In genomic region chr3:39153977-39154299, GRCh38 we compare ENCODE assay signal across 7 cellular contexts. TPM values are rescaled to one million over a fixed set of nuclear protein-coding genes. Genes with fewer than 3 reads are reported as not detected.
DNase-seq lines count a peak whose midpoint lies in the region; ATAC-seq, FAIRE-seq and TF ChIP-seq lines count a peak whose summit lies in the region.

No MANE protein-coding gene starts in this region.

- H3K4me3 Mint-ChIP-seq in activated naive CD8-positive, alpha-beta T cell treated with anti-CD3 and anti-CD28 coated beads, Interleukin-2, amount 10 ng/mL, durations not matched to agents 7 days and 5 days = peak overlapping the region; percentile 71
- H3K4me3 Mint-ChIP-seq in immature natural killer cell = peak overlapping the region; percentile 61 to 80 (median 71)

- intact Hi-C loops in stomach (cut with DNase I; ENCODE audit: low total_unique reads) = no loop called here

- H3K4me3 ChIP-seq in HL-60 (replicated peaks; ENCODE audit: insufficient read depth, low read length) (peak overlapping the region; percentile 68), stomach (peak overlapping the region; percentile 70 to 100 (median 85))

- H3K4me1 Mint-ChIP-seq in activated naive CD8-positive, alpha-beta T cell treated with anti-CD3 and anti-CD28 coated beads, Interleukin-2, amount 10 ng/mL, durations not matched to agents 7 days and 5 days = peaks cover 49% of the 10 kb centered on the region
- H3K4me1 Mint-ChIP-seq in immature natural killer cell = peaks cover 39 to 42% of the 10 kb centered on the region in 2 donors

- no peak for ATAC-seq in activated naive CD8-positive, alpha-beta T cell treated with anti-CD3 and anti-CD28 coated beads, Interleukin-2, amount 10 ng/mL, durations not matched to agents 7 days and 5 days (ENCODE audit: low read depth)
- no peak for ATAC-seq in GM18511 (IDR thresholded peaks at IDR 0.05; ENCODE audit: unreplicated experiment)

- no peak for FAIRE-seq in GM19239 (lab: Jason Lieb, UNC)

- TF ChIP-seq CTCF in HL-60 (IDR thresholded peaks at IDR 0.05; ENCODE audit: insufficient read depth, low read length) = no peak
- no peak for TF ChIP-seq CTCF in stomach (IDR thresholded peaks at IDR 0.05)

- peaks cover 8% of the 10 kb centered on the region for H3K36me3 Mint-ChIP-seq in activated naive CD8-positive, alpha-beta T cell treated with anti-CD3 and anti-CD28 coated beads, Interleukin-2, amount 10 ng/mL, durations not matched to agents 7 days and 5 days
- H3K36me3 Mint-ChIP-seq in immature natural killer cell = no peaks in the 10 kb centered on the region

- 17 to 33% (median 20%) methylated on average over 9 of the region's 9 CpGs for WGBS in stomach, 5 donors

- H3K36me3 ChIP-seq in stomach = no peaks in the 10 kb centered on the region

- no peak for TF ChIP-seq EP300 in stomach (IDR thresholded peaks at IDR 0.05)

- POLR2A ChIA-PET in activated naive CD8-positive, alpha-beta T cell treated with anti-CD3 and anti-CD28 coated beads, Interleukin-2, amount 10 ng/mL, durations not matched to agents 7 days and 5 days (lab: Charles Lee) = no interaction called here

- no peak for TF ChIP-seq POLR2A in stomach (IDR thresholded peaks at IDR 0.05)

- H3K27ac ChIP-seq in HL-60 (replicated peaks) (0 out of 2 replicates have a peak overlapping the region, but pooled peaks have one; percentile 43), stomach (peak overlapping the region; percentile 98 to 100 (median 99))

- no peaks in the 10 kb centered on the region for H3K27me3 ChIP-seq in HL-60 (ENCODE audit: insufficient read depth, poor library complexity, severe bottlenecking)
- H3K27me3 ChIP-seq in stomach = no peaks in the 10 kb centered on the region

- peaks cover 44 to 62% (median 56%) of the 10 kb centered on the region in 4 donors for H3K4me1 ChIP-seq in stomach

- DNase-seq in HL-60 (ENCODE audit: low read depth in 1 of 2, low spot score in 1 of 2) (no peak), immature natural killer cell (no peak), stomach (no peak), GM19239 (ENCODE audit: insufficient read length, low spot score) (no peak)
- DNase-seq in activated naive CD8-positive, alpha-beta T cell treated with anti-CD3 and anti-CD28 coated beads, Interleukin-2, amount 10 ng/mL, durations not matched to agents 7 days and 5 days = no peak
- no peak for DNase-seq in stimulated activated CD4-positive, alpha-beta T cell treated with anti-CD3 and anti-CD28 coated beads, Interleukin-2, amount 100 ng/mL, for 48 hours

- peak overlapping the region; percentile 35 for H3K27ac Mint-ChIP-seq in activated naive CD8-positive, alpha-beta T cell treated with anti-CD3 and anti-CD28 coated beads, Interleukin-2, amount 10 ng/mL, durations not matched to agents 7 days and 5 days
- H3K27ac Mint-ChIP-seq in immature natural killer cell = peak overlapping the region; percentile 62 to 92 (median 86)

- peaks cover 7% of the 10 kb centered on the region for H3K27me3 Mint-ChIP-seq in activated naive CD8-positive, alpha-beta T cell treated with anti-CD3 and anti-CD28 coated beads, Interleukin-2, amount 10 ng/mL, durations not matched to agents 7 days and 5 days
- H3K27me3 Mint-ChIP-seq in immature natural killer cell (ENCODE audit: low read depth in 3 of 3) = peaks cover 28 to 48% (median 29%) of the 10 kb centered on the region in 3 donors

- H3K9me3 ChIP-seq in stomach = no peaks in the 10 kb centered on the region

- no peaks in the 10 kb centered on the region for H3K9me3 Mint-ChIP-seq in activated naive CD8-positive, alpha-beta T cell treated with anti-CD3 and anti-CD28 coated beads, Interleukin-2, amount 10 ng/mL, durations not matched to agents 7 days and 5 days
- H3K9me3 Mint-ChIP-seq in immature natural killer cell = no peaks in the 10 kb centered on the region

RNA-seq across cellular contexts. Expression of gene CSRNP1, which starts 0.5 kb away (rescaled TPM):
- 10 to 100 TPM; 15.8 to 16.5 TPM for total RNA-seq in activated naive CD8-positive, alpha-beta T cell treated with anti-CD3 and anti-CD28 coated beads, Interleukin-2, amount 10 ng/mL, durations not matched to agents 7 days and 5 days
- polyA plus RNA-seq in immature natural killer cell = 10 to 100 TPM; 42.1 to 46.6 (median 43.4) TPM
- 10 to 100 TPM; 20.4 to 62.3 (median 35.3) TPM for total RNA-seq in stomach
- polyA plus RNA-seq in stomach = 10 to 100 TPM; 16.8 to 18.0 (median 17.8) TPM

RNA-seq across cellular contexts. Expression of gene XIRP1, which starts 38.5 kb away (rescaled TPM):
- not detected for total RNA-seq in activated naive CD8-positive, alpha-beta T cell treated with anti-CD3 and anti-CD28 coated beads, Interleukin-2, amount 10 ng/mL, durations not matched to agents 7 days and 5 days
- polyA plus RNA-seq in immature natural killer cell = under 1 TPM in 2 of 3 donors, not detected in 1; 0.03 to 0.27 TPM
- total RNA-seq in stomach = under 1 TPM in 2 of 5 donors, not detected in 3; under 0.01 to 0.18 TPM
- 1 to 10 TPM in 1 of 3 donors, under 1 TPM in 2; 0.08 to 1.1 (median 0.56) TPM for polyA plus RNA-seq in stomach

RNA-seq across cellular contexts. Expression of gene TTC21A, which starts 46.5 kb away (rescaled TPM):
- 1 to 10 TPM; 2.7 to 4.5 TPM for total RNA-seq in activated naive CD8-positive, alpha-beta T cell treated with anti-CD3 and anti-CD28 coated beads, Interleukin-2, amount 10 ng/mL, durations not matched to agents 7 days and 5 days
- polyA plus RNA-seq in immature natural killer cell (under 1 TPM in 2 of 3 donors, not detected in 1; 0.39 to 0.45 TPM), stomach (10 to 100 TPM in 1 of 3 donors, 1 to 10 TPM in 2; 5.1 to 17.7 (median 7.5) TPM)
- 10 to 100 TPM in 1 of 5 donors, 1 to 10 TPM in 3, under 1 TPM in 1; 0.89 to 10.3 (median 2.9) TPM for total RNA-seq in stomach

RNA-seq across cellular contexts. Expression of gene GORASP1, which starts 46.5 kb away (rescaled TPM):
- 10 to 100 TPM; 25.1 to 28.1 TPM for total RNA-seq in activated naive CD8-positive, alpha-beta T cell treated with anti-CD3 and anti-CD28 coated beads, Interleukin-2, amount 10 ng/mL, durations not matched to agents 7 days and 5 days
- polyA plus RNA-seq in immature natural killer cell (1 to 10 TPM; 5.3 to 7.8 (median 5.4) TPM), stomach (10 to 100 TPM; 22.4 to 35.4 (median 29.1) TPM)
- total RNA-seq in stomach = 10 to 100 TPM in 4 of 5 donors, 1 to 10 TPM in 1; 9.3 to 68.7 (median 53.1) TPM
